In genomic region chr10:100327007-100327700, GRCh38 we compare ENCODE assay signal across 9 cellular contexts. TPM values are rescaled to one million over a fixed set of nuclear protein-coding genes. Genes with fewer than 3 reads are reported as not detected.
A peak's percentile ranks its signal among the peaks of the same experiment; 100 is the strongest.
DNase-seq lines count a peak whose midpoint lies in the region; ATAC-seq lines count a peak whose summit lies in the region.
"Had no signal": no experiment of that assay in that cellular context is flagged by ENCODE, and none has a peak within 500 bp of the region (broad histone marks: within the 10 kb centered on the region; RNA-seq: fewer than 3 reads in every experiment).

No MANE protein-coding gene starts in this region.

- ATAC-seq in HG02678 (IDR thresholded peaks at IDR 0.05; ENCODE audit: unreplicated experiment) = peak; percentile 97

- no peak overlapping the region for H3K23ac ChIP-seq in mesenchymal stem cell (ENCODE audit: low read length in 2 of 2)

- H2BK5ac ChIP-seq in mesenchymal stem cell (ENCODE audit: low read depth, low read length, poor library complexity, severe bottlenecking) = no peak overlapping the region

- peak; percentile 28 for DNase-seq in stimulated activated CD4-positive, alpha-beta T cell treated with anti-CD3 and anti-CD28 coated beads, Interleukin-1b, Interleukin-23, amount 100 ng/mL, for 48 hours
- no peak for DNase-seq in stimulated activated CD4-positive, alpha-beta T cell treated with anti-CD3 and anti-CD28 coated beads, Interleukin-2, amount 100 ng/mL, for 48 hours
- DNase-seq in NCI-H1092 (lab: John Stamatoyannopoulos, UW) = peak; percentile 32
- DNase-seq in DMS53 (lab: John Stamatoyannopoulos, UW) = no peak
- DNase-seq in NCI-H1048 (lab: John Stamatoyannopoulos, UW) = no peak
- DNase-seq in mesenchymal stem cell = no peak

- no peaks in the 10 kb centered on the region for H3K36me3 ChIP-seq in mesenchymal stem cell (ENCODE audit: control insufficient read depth in 1 of 2, insufficient read depth in 2 of 2, low read depth in 1 of 2, low read length in 2 of 2)

- no peak overlapping the region for H2AK5ac ChIP-seq in mesenchymal stem cell (ENCODE audit: low read length, severe bottlenecking)

- no peak overlapping the region for H2AFZ ChIP-seq in mesenchymal stem cell (ENCODE audit: low read depth, low read length)

- H2BK12ac ChIP-seq in mesenchymal stem cell (ENCODE audit: low read length in 2 of 2) = no peak overlapping the region

- H2BK15ac ChIP-seq in mesenchymal stem cell (ENCODE audit: low read depth, poor library complexity, severe bottlenecking) = no peak overlapping the region

- no peak overlapping the region for H4K8ac ChIP-seq in mesenchymal stem cell (ENCODE audit: low read length)

- H3K4ac ChIP-seq in mesenchymal stem cell (ENCODE audit: low read depth in 1 of 2, low read length in 2 of 2) = no peak overlapping the region

- no peak overlapping the region for H3K4me2 ChIP-seq in mesenchymal stem cell (ENCODE audit: low read length, poor library complexity, severe bottlenecking)

- H2BK120ac ChIP-seq in mesenchymal stem cell (ENCODE audit: low read depth, low read length) = no peak overlapping the region

- H3K4me1 ChIP-seq in mesenchymal stem cell (ENCODE audit: control insufficient read depth, insufficient read depth, low read depth, low read length) = no peaks in the 10 kb centered on the region

- WGBS in mesenchymal stem cell = 62% methylated on average over 8 of the region's 8 CpGs

- H3K27ac ChIP-seq in cingulate gyrus (ENCODE audit: low read depth, low read length) (peak overlapping the region; percentile 63), mesenchymal stem cell (ENCODE audit: low read length, poor library complexity, severe bottlenecking) (no peak overlapping the region)

- H3K9ac ChIP-seq in mesenchymal stem cell (ENCODE audit: low read length) = no peak overlapping the region

- peaks cover 72 to 80% of the 10 kb centered on the region in 2 experiments for H3K27me3 ChIP-seq in mesenchymal stem cell (ENCODE audit: control insufficient read depth in 1 of 2, insufficient read depth in 1 of 2, low read length in 2 of 2)

- H3K9me3 ChIP-seq in mesenchymal stem cell (ENCODE audit: control insufficient read depth, low read length) = no peaks in the 10 kb centered on the region

- H3K14ac ChIP-seq in mesenchymal stem cell (ENCODE audit: low read length in 2 of 2) = no peak overlapping the region

- H3K79me1 ChIP-seq in mesenchymal stem cell (replicated peaks; ENCODE audit: low read length, poor library complexity, severe bottlenecking) = no peaks in the 10 kb centered on the region

- H3K18ac ChIP-seq in mesenchymal stem cell (ENCODE audit: low read depth in 1 of 2, low read length in 2 of 2) = no peak overlapping the region

- H3K4me3 ChIP-seq in mesenchymal stem cell (ENCODE audit: insufficient read depth in 1 of 2, low read depth in 1 of 2, low read length in 2 of 2) = no peak overlapping the region

- H4K91ac ChIP-seq in mesenchymal stem cell (ENCODE audit: low read length) = no peak overlapping the region

RNA-seq across cellular contexts. Expression of gene PKD2L1, which starts 2.9 kb away (rescaled TPM):
- 0.01 TPM for polyA plus RNA-seq in mesenchymal stem cell (2013, experiment 1 of 2)
- polyA plus RNA-seq in mesenchymal stem cell (2013, experiment 2 of 2) = not detected
- polyA plus RNA-seq: keratinocyte had no signal

RNA-seq across cellular contexts. Expression of gene SCD, which starts 19.9 kb away (rescaled TPM):
- 787 TPM for polyA plus RNA-seq in mesenchymal stem cell (2013, experiment 1 of 2)
- polyA plus RNA-seq in mesenchymal stem cell (2013, experiment 2 of 2) = 779 TPM

RNA-seq across cellular contexts. Expression of gene BLOC1S2, which starts 40.7 kb away (rescaled TPM):
- polyA plus RNA-seq in mesenchymal stem cell (2013, experiment 1 of 2) = 64.5 TPM
- polyA plus RNA-seq in mesenchymal stem cell (2013, experiment 2 of 2) = 69.0 TPM

RNA-seq across cellular contexts. Expression of gene CWF19L1, which starts 59.7 kb away (rescaled TPM):
- 10.7 TPM for polyA plus RNA-seq in mesenchymal stem cell (2013, experiment 1 of 2)
- 10.1 TPM for polyA plus RNA-seq in mesenchymal stem cell (2013, experiment 2 of 2)

Comparison
In these comparisons a context has a peak if more than half of its experiments do, and no peak if none do; other contexts are left out.
1. DNase-seq: peak in stimulated activated CD4-positive, alpha-beta T cell treated with anti-CD3 and anti-CD28 coated beads, Interleukin-1b, Interleukin-23, amount 100 ng/mL, for 48 hours (single experiment) and NCI-H1092 (single experiment); none in stimulated activated CD4-positive, alpha-beta T cell treated with anti-CD3 and anti-CD28 coated beads, Interleukin-2, amount 100 ng/mL, for 48 hours (0 of 2), DMS53 (single experiment), NCI-H1048 (single experiment) and mesenchymal stem cell (single experiment).